Comparison of ENCODE assay signal across 1 cellular context in the genomic region with DNA sequence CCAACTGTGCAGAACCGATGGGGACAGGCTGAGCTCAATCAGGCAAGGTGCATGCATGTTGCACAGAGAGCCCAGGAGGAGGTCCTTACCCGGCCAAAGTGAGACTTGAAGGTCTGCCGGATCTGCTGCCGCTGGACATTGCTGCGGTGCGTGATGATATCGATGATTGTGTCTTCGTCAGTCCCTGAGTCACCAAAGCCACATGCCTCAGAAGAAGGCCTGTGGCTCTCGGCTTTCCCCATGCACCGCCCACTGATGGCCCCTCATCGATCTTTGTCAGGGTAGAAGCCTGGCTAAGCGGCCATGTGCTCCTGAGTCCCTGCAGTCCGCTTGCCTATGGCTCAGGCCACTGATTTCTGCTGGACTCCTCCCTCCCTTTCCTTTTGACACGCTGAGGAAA.
TF ChIP-seq lines count a peak whose summit lies in the region.

No MANE protein-coding gene starts in this region.

TF ChIP-seq in GM12878, 131 proteins besides CTCF, POLR2A, EP300 and RAD21:
- TF ChIP-seq MYB (IDR thresholded peaks at IDR 0.05; ENCODE audit: borderline replicate concordance, low read depth, low read length), result no peak
- TF ChIP-seq GATAD2B (conservative IDR thresholded peaks at IDR 0.05; ENCODE audit: low read depth), result no peak
- no peak for TF ChIP-seq NFIC (IDR thresholded peaks at IDR 0.05; ENCODE audit: low read depth, low read length)
- TF ChIP-seq MEF2B (IDR thresholded peaks at IDR 0.05; ENCODE audit: partially characterized antibody, poor library complexity, severe bottlenecking), result no peak
- TF ChIP-seq TCF7 (IDR thresholded peaks at IDR 0.05; ENCODE audit: borderline replicate concordance), result no peak
- TF ChIP-seq, protein P1, sequence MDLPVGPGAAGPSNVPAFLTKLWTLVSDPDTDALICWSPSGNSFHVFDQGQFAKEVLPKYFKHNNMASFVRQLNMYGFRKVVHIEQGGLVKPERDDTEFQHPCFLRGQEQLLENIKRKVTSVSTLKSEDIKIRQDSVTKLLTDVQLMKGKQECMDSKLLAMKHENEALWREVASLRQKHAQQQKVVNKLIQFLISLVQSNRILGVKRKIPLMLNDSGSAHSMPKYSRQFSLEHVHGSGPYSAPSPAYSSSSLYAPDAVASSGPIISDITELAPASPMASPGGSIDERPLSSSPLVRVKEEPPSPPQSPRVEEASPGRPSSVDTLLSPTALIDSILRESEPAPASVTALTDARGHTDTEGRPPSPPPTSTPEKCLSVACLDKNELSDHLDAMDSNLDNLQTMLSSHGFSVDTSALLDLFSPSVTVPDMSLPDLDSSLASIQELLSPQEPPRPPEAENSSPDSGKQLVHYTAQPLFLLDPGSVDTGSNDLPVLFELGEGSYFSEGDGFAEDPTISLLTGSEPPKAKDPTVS (IDR thresholded peaks at IDR 0.05; ENCODE audit: low read depth, low read length), result no peak
